ENCODE assay signal across 8 cellular contexts in the genomic region with DNA sequence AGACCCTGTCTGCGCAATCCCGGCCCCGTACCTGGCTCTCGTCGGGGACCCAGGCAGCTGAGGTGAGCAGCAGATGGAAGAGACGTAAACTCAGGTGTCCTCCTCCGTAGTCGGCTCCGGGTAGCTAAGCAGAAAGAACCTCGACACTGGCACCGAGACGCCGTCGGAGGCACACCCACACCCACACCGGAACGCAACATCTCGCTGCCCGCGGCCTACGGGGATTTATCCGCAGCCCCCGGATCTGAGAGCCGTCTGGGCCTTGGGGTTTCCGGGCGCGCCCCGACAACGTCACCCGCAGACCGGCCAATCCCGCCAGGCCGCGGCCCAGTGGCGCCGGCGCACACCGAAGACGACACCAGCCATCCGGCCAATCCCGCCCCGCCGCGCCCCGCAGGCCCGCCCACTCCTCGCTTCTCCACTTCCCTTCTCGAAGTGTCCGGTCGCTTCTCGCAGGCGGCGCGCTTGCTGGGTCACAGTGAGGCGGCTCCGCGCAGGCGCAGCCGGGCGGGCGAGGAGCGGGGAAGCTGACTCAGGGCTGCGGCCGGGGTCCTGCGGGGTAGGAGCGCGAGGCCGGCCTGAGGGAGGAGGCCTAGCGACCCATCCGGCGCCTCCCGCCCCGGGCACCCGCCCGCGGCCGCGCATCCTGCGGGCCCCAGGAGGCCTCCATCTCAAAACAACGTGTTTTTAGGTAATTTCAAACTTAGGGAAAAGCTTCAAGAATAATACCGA. TPM values are rescaled to one million over a fixed set of nuclear protein-coding genes. Genes with fewer than 3 reads are reported as not detected.
DNase-seq lines count a peak whose midpoint lies in the region; ATAC-seq and TF ChIP-seq lines count a peak whose summit lies in the region.

A gene with protein sequence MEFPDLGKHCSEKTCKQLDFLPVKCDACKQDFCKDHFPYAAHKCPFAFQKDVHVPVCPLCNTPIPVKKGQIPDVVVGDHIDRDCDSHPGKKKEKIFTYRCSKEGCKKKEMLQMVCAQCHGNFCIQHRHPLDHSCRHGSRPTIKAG (minus strand): TSS at position 264 of the 732 bp plus-strand sequence. CDS start 1,984 bp downstream, outside the sequence.

- no peaks in the 10 kb centered on the region for H3K27me3 ChIP-seq in H7 (ENCODE audit: control insufficient read depth, insufficient read depth, low read length)

- DNase-seq in ELR (ENCODE audit: low read depth) (peak; percentile 99), H7 (peak; percentile 100), M059J (ENCODE audit: low read depth) (peak; percentile 98), fibroblast of peridontal ligament (ENCODE audit: extremely low read depth) (peak; percentile 93)
- peak; percentile 99 for DNase-seq in activated T-helper 9 cell treated with anti-CD3 and anti-CD28 coated beads, Interleukin-2, amount 50 U/mL, for 16 hours (ENCODE audit: low read depth)
- peak; percentile 100 for DNase-seq in natural killer cell treated with Interleukin-12 subunit alpha and Interleukin-12 subunit beta and Interleukin-15 and Interleukin-18, amount 100 ng/mL, for 72 hours (ENCODE audit: low spot score)
- peak; percentile 99 for DNase-seq in stimulated activated naive CD4-positive, alpha-beta T cell treated with Interleukin-2 at 50 U/mL for 16 hours (lab: John Stamatoyannopoulos, UW)

- peaks cover 6% of the 10 kb centered on the region for H3K36me3 ChIP-seq in H7 (replicated peaks; ENCODE audit: control insufficient read depth, insufficient read depth, low read length)

- peak; percentile 82 for TF ChIP-seq POLR2A in Raji (IDR thresholded peaks at IDR 0.05; ENCODE audit: insufficient read depth, low read depth, low read length)

- H3K4me3 ChIP-seq in H7 (ENCODE audit: insufficient read depth, low read depth, low read length), result peak within 1 kb of the TSS; percentile 89

- H3K9me3 Mint-ChIP-seq in natural killer cell treated with Interleukin-12 subunit alpha and Interleukin-12 subunit beta and Interleukin-15 and Interleukin-18, amount 100 ng/mL, for 72 hours, result no peaks in the 10 kb centered on the region

- H3K4me1 Mint-ChIP-seq in natural killer cell treated with Interleukin-12 subunit alpha and Interleukin-12 subunit beta and Interleukin-15 and Interleukin-18, amount 100 ng/mL, for 72 hours (ENCODE audit: low read depth in 2 of 2), result peaks cover 19 to 22% of the 10 kb centered on the region in 2 donors

- no peaks in the 10 kb centered on the region for H3K27me3 Mint-ChIP-seq in natural killer cell treated with Interleukin-12 subunit alpha and Interleukin-12 subunit beta and Interleukin-15 and Interleukin-18, amount 100 ng/mL, for 72 hours

- peak; percentile 98 for ATAC-seq in natural killer cell treated with Interleukin-12 subunit alpha and Interleukin-12 subunit beta and Interleukin-15 and Interleukin-18, amount 100 ng/mL, for 72 hours

- H3K36me3 Mint-ChIP-seq in natural killer cell treated with Interleukin-12 subunit alpha and Interleukin-12 subunit beta and Interleukin-15 and Interleukin-18, amount 100 ng/mL, for 72 hours, result peaks cover 4% of the 10 kb centered on the region

- peak within 1 kb of the TSS; percentile 69 to 89 for H3K27ac Mint-ChIP-seq in natural killer cell treated with Interleukin-12 subunit alpha and Interleukin-12 subunit beta and Interleukin-15 and Interleukin-18, amount 100 ng/mL, for 72 hours

- peak within 1 kb of the TSS; percentile 91 for H3K4me3 Mint-ChIP-seq in natural killer cell treated with Interleukin-12 subunit alpha and Interleukin-12 subunit beta and Interleukin-15 and Interleukin-18, amount 100 ng/mL, for 72 hours

RNA-seq across cellular contexts. Expression of the gene that starts here (rescaled TPM):
- 5.3 and 9.2 TPM in 2 replicates for total RNA-seq in H7 (2014; rRNA removed; shearing (Covaris generic))
- total RNA-seq in M059J (2014; rRNA removed; shearing (Covaris generic)), result 39.0 and 50.7 TPM in 2 replicates
- 10 to 100 TPM; 34.7 to 41.2 TPM for total RNA-seq in natural killer cell treated with Interleukin-12 subunit alpha and Interleukin-12 subunit beta and Interleukin-15 and Interleukin-18, amount 100 ng/mL, for 72 hours

Comparison
In these comparisons a context has a peak if more than half of its experiments do, and no peak if none do; other contexts are left out.
1. Peak in every context shown above with its lines: DNase-seq, ATAC-seq and H3K4me3 ChIP-seq.